Comparison of ENCODE assay signal across 17 cellular contexts in genomic region chr2:189151897-189152296, GRCh38. TPM values are rescaled to one million over a fixed set of nuclear protein-coding genes. Genes with fewer than 3 reads are reported as not detected.
A peak's percentile ranks its signal among the peaks of the same experiment; 100 is the strongest.
DNase-seq lines count a peak whose midpoint lies in the region; ATAC-seq, FAIRE-seq and TF ChIP-seq lines count a peak whose summit lies in the region.
"Had no signal": no experiment of that assay in that cellular context is flagged by ENCODE, and none has a peak within 500 bp of the region (broad histone marks: within the 10 kb centered on the region; RNA-seq: fewer than 3 reads in every experiment).

No MANE protein-coding gene starts in this region.

- H3K4me1 ChIP-seq in mesenchymal stem cell (ENCODE audit: control insufficient read depth, insufficient read depth, low read depth, low read length) (no peaks in the 10 kb centered on the region), subcutaneous abdominal adipose tissue (ENCODE audit: control insufficient read depth in 5 of 5, insufficient read depth in 5 of 5, low read length in 5 of 5) (peaks cover 2 to 47% (median 35%) of the 10 kb centered on the region in 5 donors)

- H3K36me3 ChIP-seq in mesenchymal stem cell (ENCODE audit: control insufficient read depth in 1 of 2, insufficient read depth in 2 of 2, low read depth in 1 of 2, low read length in 2 of 2) (no peaks in the 10 kb centered on the region), subcutaneous abdominal adipose tissue (ENCODE audit: control insufficient read depth in 5 of 5, insufficient read depth in 5 of 5, low read length in 5 of 5) (no peaks in the 10 kb centered on the region)

- DNase-seq in HFFc6, result no peak
- DNase-seq in mesenchymal stem cell, result no peak
- no peak for DNase-seq in activated gamma-delta T cell treated with Interleukin-2 at 50 U/mL for 16 hours
- DNase-seq in SIG-M5 treated with dmso at 0.1 percent for 504 hours (lab: John Stamatoyannopoulos, UW; ENCODE audit: unreplicated experiment), result no peak
- DNase-seq: AML-193, DMS79, KBM-7, NCI-H1105 treated with DMSO at 0.1 percent for 48 hours, NCI-H1694, NCI-H2081 treated with DMSO at 0.1 percent for 48 hours, NCI-H82, OCI-M1, SIG-M5 had no signal

- H2BK5ac ChIP-seq in mesenchymal stem cell (ENCODE audit: low read depth, low read length, poor library complexity, severe bottlenecking), result no peak overlapping the region

- H3K23ac ChIP-seq in mesenchymal stem cell (ENCODE audit: low read length in 2 of 2), result no peak overlapping the region

- H3K9me3 ChIP-seq in mesenchymal stem cell (ENCODE audit: control insufficient read depth, low read length) (no peaks in the 10 kb centered on the region), subcutaneous abdominal adipose tissue (ENCODE audit: control insufficient read depth in 5 of 5, low read length in 5 of 5) (no peaks in the 10 kb centered on the region)

- peak; percentile 70 for FAIRE-seq in TTC549 (lab: Jason Lieb, UNC)

- peaks cover 93% of the 10 kb centered on the region for H3K4me1 Mint-ChIP-seq in HFFc6 (ENCODE audit: low read depth)

- H3K4me3 ChIP-seq in mesenchymal stem cell (ENCODE audit: insufficient read depth in 1 of 2, low read depth in 1 of 2, low read length in 2 of 2) (peak overlapping the region in 1 of 2 experiments; percentile 61), subcutaneous abdominal adipose tissue (ENCODE audit: low read depth in 1 of 5, low read length in 5 of 5) (peak overlapping the region in 2 of 5 donors; percentile 1 to 51)

- H2BK15ac ChIP-seq in mesenchymal stem cell (ENCODE audit: low read depth, poor library complexity, severe bottlenecking), result no peak overlapping the region

- no peak for ATAC-seq in HG03354 (IDR thresholded peaks at IDR 0.05; ENCODE audit: poor library complexity, severe bottlenecking, unreplicated experiment)

- no peak overlapping the region for H3K14ac ChIP-seq in mesenchymal stem cell (ENCODE audit: low read length in 2 of 2)

- no peak overlapping the region for H2AFZ ChIP-seq in mesenchymal stem cell (ENCODE audit: low read depth, low read length)

- peak overlapping the region; percentile 40 for H3K27ac Mint-ChIP-seq in HFFc6

- no peak overlapping the region for H2BK12ac ChIP-seq in mesenchymal stem cell (ENCODE audit: low read length in 2 of 2)

- H3K18ac ChIP-seq in mesenchymal stem cell (ENCODE audit: low read depth in 1 of 2, low read length in 2 of 2), result no peak overlapping the region

- no peak overlapping the region for H3K4me2 ChIP-seq in mesenchymal stem cell (ENCODE audit: low read length, poor library complexity, severe bottlenecking)

- H3K27me3 ChIP-seq in mesenchymal stem cell (ENCODE audit: control insufficient read depth in 1 of 2, insufficient read depth in 1 of 2, low read length in 2 of 2) (no peaks in the 10 kb centered on the region), subcutaneous abdominal adipose tissue (ENCODE audit: control insufficient read depth in 5 of 5, insufficient read depth in 4 of 5, low read length in 5 of 5) (no peaks in the 10 kb centered on the region)

- H3K4ac ChIP-seq in mesenchymal stem cell (ENCODE audit: low read depth in 1 of 2, low read length in 2 of 2), result no peak overlapping the region

- no peak overlapping the region for H2AK5ac ChIP-seq in mesenchymal stem cell (ENCODE audit: low read length, severe bottlenecking)

- H3K27me3 Mint-ChIP-seq in HFFc6 (ENCODE audit: insufficient read depth), result no peaks in the 10 kb centered on the region; the same call in 1 of the 2 replicates

- TF ChIP-seq CTCF in HFFc6 (IDR thresholded peaks at IDR 0.05), result no peak

- no peak overlapping the region for H4K8ac ChIP-seq in mesenchymal stem cell (ENCODE audit: low read length)

- H3K27ac ChIP-seq in mesenchymal stem cell (ENCODE audit: low read length, poor library complexity, severe bottlenecking), result no peak overlapping the region
- peak overlapping the region; percentile 90 for H3K27ac ChIP-seq in subcutaneous abdominal adipose tissue (ENCODE audit: low read depth, low read length)
- H3K27ac ChIP-seq: C4-2B had no signal

- H3K79me1 ChIP-seq in mesenchymal stem cell (replicated peaks; ENCODE audit: low read length, poor library complexity, severe bottlenecking), result peaks cover 14% of the 10 kb centered on the region

- H3K9ac ChIP-seq in mesenchymal stem cell (ENCODE audit: low read length) (peak overlapping the region; percentile 56), subcutaneous abdominal adipose tissue (ENCODE audit: low read length in 5 of 5) (peak overlapping the region in 1 of 5 donors; percentile 52)

- H2BK120ac ChIP-seq in mesenchymal stem cell (ENCODE audit: low read depth, low read length), result no peak overlapping the region

- no peaks in the 10 kb centered on the region for H3K9me3 Mint-ChIP-seq in HFFc6

- H4K91ac ChIP-seq in mesenchymal stem cell (ENCODE audit: low read length), result no peak overlapping the region

- peaks cover 64% of the 10 kb centered on the region for H3K36me3 Mint-ChIP-seq in HFFc6 (ENCODE audit: low read depth)

- no peak overlapping the region for H3K4me3 Mint-ChIP-seq in HFFc6

RNA-seq across cellular contexts. Expression of gene COL5A2, which starts 27.7 kb away (rescaled TPM):
- total RNA-seq in HFFc6 (2021; fragmentation: NEBNext Ultra II Directional; extraction: Animal tissue kit (Norgen Biotek cat#: 25700)), result 100 to 1,000 TPM; 265 to 388 (median 303) TPM
- polyA plus RNA-seq in mesenchymal stem cell (2013, experiment 1 of 2), result 506 TPM
- polyA plus RNA-seq in mesenchymal stem cell (2013, experiment 2 of 2), result 508 TPM
